ENCODE assay signal across 8 cellular contexts in genomic region chr4:106238819-106239420, GRCh38.
DNase-seq lines count a peak whose midpoint lies in the region; ATAC-seq lines count a peak whose summit lies in the region.

No MANE protein-coding gene starts in this region.

- no peaks in the 10 kb centered on the region for H3K9me3 ChIP-seq in MG63

- H3K27me3 ChIP-seq in MG63: no peaks in the 10 kb centered on the region

- ATAC-seq in GM19467 (IDR thresholded peaks at IDR 0.05; ENCODE audit: unreplicated experiment) (peak; percentile 96), HG03442 (IDR thresholded peaks at IDR 0.05; ENCODE audit: unreplicated experiment) (peak; percentile 85)

- peaks cover 8% of the 10 kb centered on the region for H3K36me3 ChIP-seq in MG63

- no peak overlapping the region for H3K4me3 ChIP-seq in MG63

- DNase-seq in NCI-H510A treated with DMSO at 0.1 percent for 48 hours (lab: John Stamatoyannopoulos, UW): peak; percentile 1
- no peak for DNase-seq in NCI-H510A (lab: John Stamatoyannopoulos, UW)
- DNase-seq in SK-N-DZ (ENCODE audit: low spot score): peak; percentile 22
- DNase-seq in fibroblast of the conjunctiva (ENCODE audit: low read depth): peak; percentile 21
- DNase-seq in smooth muscle cell of the brain vasculature (ENCODE audit: low read depth, low spot score): peak; percentile 26
- DNase-seq in MG63: no peak

Comparison
In these comparisons a context has a peak if more than half of its experiments do, and no peak if none do; other contexts are left out.
1. DNase-seq: peak in NCI-H510A treated with DMSO at 0.1 percent for 48 hours (single experiment), SK-N-DZ (single experiment), fibroblast of the conjunctiva (single experiment) and smooth muscle cell of the brain vasculature (single experiment); none in NCI-H510A (single experiment) and MG63 (single experiment).